Comparison of ENCODE assay signal across 31 cellular contexts in genomic region chr13:43441464-43441863, GRCh38.
"Had no signal": no experiment of that assay in that cellular context is flagged by ENCODE, and none has a peak within 500 bp of the region (broad histone marks: within the 10 kb centered on the region; RNA-seq: fewer than 3 reads in every experiment).

No MANE protein-coding gene starts in this region.

- H3K4me1 ChIP-seq: heart left ventricle, left lung, lower lobe of right lung, prostate gland, right atrium auricular region, thyroid gland, upper lobe of left lung had no signal

- H3K9me3 ChIP-seq: heart left ventricle, left lung, lower lobe of right lung, neutrophil, ovary, prostate gland, right atrium auricular region, stomach, thyroid gland, upper lobe of left lung had no signal

- H3K4me3 ChIP-seq: heart left ventricle, left lung, lower lobe of right lung, ovary, prostate gland, right atrium auricular region, smooth muscle cell, stomach, thyroid gland, upper lobe of left lung had no signal

- H3K9me3 Mint-ChIP-seq: effector memory CD8-positive, alpha-beta T cell; natural killer cell treated with Interleukin-12 subunit alpha and Interleukin-12 subunit beta and Interleukin-15 and Interleukin-18, amount 100 ng/mL, for 72 hours; stimulated activated naive B cell treated with anti-CD40 and anti-IgM and Interleukin-4, amounts not matched to agents 10 μg/mL and 1 μg/mL and 100 μg/mL, for 72 hours had no signal

- H3K36me3 Mint-ChIP-seq: activated naive CD8-positive, alpha-beta T cell; natural killer cell treated with Interleukin-12 subunit alpha and Interleukin-12 subunit beta and Interleukin-15 and Interleukin-18, amount 100 ng/mL, for 72 hours; stimulated activated naive B cell treated with anti-CD40 and anti-IgM and Interleukin-4, amounts not matched to agents 10 μg/mL and 1 μg/mL and 100 μg/mL, for 72 hours had no signal

- DNase-seq: activated CD4-positive, alpha-beta T cell treated with anti-CD3 and anti-CD28 coated beads for 48 hours; activated CD4-positive, alpha-beta T cell treated with anti-CD3 and anti-CD28 coated beads, Interleukin-2, amount 50 U/mL, for 48 hours; activated CD8-positive, alpha-beta memory T cell treated with anti-CD3 and anti-CD28 coated beads for 24 hours; activated effector memory CD4-positive, alpha-beta T cell treated with Interleukin-2 at 50 U/mL for 16 hours; activated naive CD4-positive, alpha-beta T cell treated with Interleukin-2 at 50 U/mL for 16 hours; anterior cingulate cortex; cerebellar nuclear complex; cortex of kidney; effector memory CD8-positive, alpha-beta T cell; foreskin fibroblast; heart left ventricle; kidney glomerular epithelial cell; left lung; lower lobe of right lung; mesenchymal stem cell; ovary; stimulated activated CD4-positive, alpha-beta T cell treated with anti-CD3 and anti-CD28 coated beads, Interleukin-1b, Interleukin-23, amount 100 ng/mL, for 48 hours; stimulated activated CD4-positive, alpha-beta T cell treated with anti-CD3 and anti-CD28 coated beads, Interleukin-4, amount 100 ng/mL, for 4 hours; stimulated activated CD8-positive, alpha-beta memory T cell treated with anti-CD3 and anti-CD28 coated beads, Interleukin-4, amount 100 ng/mL, for 48 hours; stimulated activated naive B cell treated with anti-CD40 and anti-IgM and Interleukin-4, amounts not matched to agents 10 μg/mL and 1 μg/mL and 100 μg/mL, for 72 hours; stomach; T-helper 2 cell; thyroid gland; upper lobe of left lung had no signal

- H3K4me1 Mint-ChIP-seq: stimulated activated naive B cell treated with anti-CD40 and anti-IgM and Interleukin-4, amounts not matched to agents 10 μg/mL and 1 μg/mL and 100 μg/mL, for 72 hours had no signal

- ATAC-seq: effector memory CD8-positive, alpha-beta T cell; esophagus mucosa; heart left ventricle; left lung; lower lobe of right lung; natural killer cell treated with Interleukin-12 subunit alpha and Interleukin-12 subunit beta and Interleukin-15 and Interleukin-18, amount 100 ng/mL, for 72 hours; stimulated activated naive B cell treated with anti-CD40 and anti-IgM and Interleukin-4, amounts not matched to agents 10 μg/mL and 1 μg/mL and 100 μg/mL, for 72 hours had no signal

- H3K36me3 ChIP-seq: heart left ventricle, left lung, lower lobe of right lung, neutrophil, ovary, prostate gland, right atrium auricular region, stomach, thyroid gland, upper lobe of left lung had no signal

- H3K27me3 ChIP-seq: heart left ventricle, left lung, neutrophil, ovary, right atrium auricular region, stomach, thyroid gland, upper lobe of left lung had no signal

- H3K27ac Mint-ChIP-seq: activated naive CD8-positive, alpha-beta T cell; effector memory CD8-positive, alpha-beta T cell; natural killer cell treated with Interleukin-12 subunit alpha and Interleukin-12 subunit beta and Interleukin-15 and Interleukin-18, amount 100 ng/mL, for 72 hours; stimulated activated naive B cell treated with anti-CD40 and anti-IgM and Interleukin-4, amounts not matched to agents 10 μg/mL and 1 μg/mL and 100 μg/mL, for 72 hours had no signal

- H3K27me3 Mint-ChIP-seq: activated naive CD8-positive, alpha-beta T cell had no signal

- H3K4me2 ChIP-seq: smooth muscle cell had no signal

- H3K27ac ChIP-seq: heart left ventricle, left lung, lower lobe of right lung, neutrophil, ovary, prostate gland, right atrium auricular region, stomach, thyroid gland, upper lobe of left lung had no signal

- H3K4me3 Mint-ChIP-seq: activated naive CD8-positive, alpha-beta T cell; effector memory CD8-positive, alpha-beta T cell; natural killer cell treated with Interleukin-12 subunit alpha and Interleukin-12 subunit beta and Interleukin-15 and Interleukin-18, amount 100 ng/mL, for 72 hours; stimulated activated naive B cell treated with anti-CD40 and anti-IgM and Interleukin-4, amounts not matched to agents 10 μg/mL and 1 μg/mL and 100 μg/mL, for 72 hours had no signal
